ENCODE assay signal across 10 cellular contexts in genomic region chr16:89442990-89443726, GRCh38. TPM values are rescaled to one million over a fixed set of nuclear protein-coding genes. Genes with fewer than 3 reads are reported as not detected.
DNase-seq lines count a peak whose midpoint lies in the region; ATAC-seq, FAIRE-seq and TF ChIP-seq lines count a peak whose summit lies in the region.
"Had no signal": no experiment of that assay in that cellular context is flagged by ENCODE, and none has a peak within 500 bp of the region (broad histone marks: within the 10 kb centered on the region; RNA-seq: fewer than 3 reads in every experiment).

No MANE protein-coding gene starts in this region.

- no peak overlapping the region for H3K23ac ChIP-seq in IMR-90 (ENCODE audit: low read depth, low read length)

- peak overlapping the region; percentile 19 to 80 (median 65) for H3K4me3 Mint-ChIP-seq in CD8-positive, alpha-beta memory T cell
- H3K4me3 Mint-ChIP-seq: memory B cell had no signal

- H3K14ac ChIP-seq in IMR-90 (replicated peaks; ENCODE audit: low read depth, low read length), result no peak overlapping the region

- no peak overlapping the region for H2AK9ac ChIP-seq in IMR-90 (replicated peaks; ENCODE audit: low read depth, low read length, poor library complexity)

- no peaks in the 10 kb centered on the region for H3K27me3 ChIP-seq in CD8-positive, alpha-beta memory T cell (ENCODE audit: insufficient read depth, low read length, poor library complexity, severe bottlenecking)
- H3K27me3 ChIP-seq in IMR-90 (ENCODE audit: control insufficient read depth, insufficient read depth, low read length) (no peaks in the 10 kb centered on the region), K562 (ENCODE audit: control insufficient read depth in 2 of 2, insufficient read depth in 2 of 2, low read length in 2 of 2) (no peaks in the 10 kb centered on the region), thoracic aorta (replicated peaks; ENCODE audit: insufficient read depth) (no peaks in the 10 kb centered on the region)

- H3K4me3 ChIP-seq in CD8-positive, alpha-beta memory T cell (ENCODE audit: low read length), result no peak overlapping the region
- H3K4me3 ChIP-seq in IMR-90 (ENCODE audit: insufficient read depth, low read depth, low read length), result no peak overlapping the region
- H3K4me3 ChIP-seq in K562, result no peak overlapping the region
- peak overlapping the region; percentile 20 for H3K4me3 ChIP-seq in thoracic aorta

- H3K27me3 Mint-ChIP-seq in CD8-positive, alpha-beta memory T cell, result no peaks in the 10 kb centered on the region
- H3K27me3 Mint-ChIP-seq: memory B cell had no signal

- dilution Hi-C loops in IMR-90 (cut with HindIII; ENCODE audit: low sequenced_read_pairs, unreplicated experiment), result no loop called here

- H3K36me3 ChIP-seq in CD8-positive, alpha-beta memory T cell (ENCODE audit: insufficient read depth, low read length), result no peaks in the 10 kb centered on the region
- H3K36me3 ChIP-seq in IMR-90 (ENCODE audit: control insufficient read depth, insufficient read depth, low read length) (peaks cover 5% of the 10 kb centered on the region; the same call in 1 of the 2 replicates), K562 (ENCODE audit: control insufficient read depth, insufficient read depth, low read length) (peaks cover 21% of the 10 kb centered on the region; the same call in 2 of the 3 replicates), thoracic aorta (no peaks in the 10 kb centered on the region)

- H3K4me1 Mint-ChIP-seq in CD8-positive, alpha-beta memory T cell, result peaks cover 65 to 99% (median 89%) of the 10 kb centered on the region in 3 donors

- H3K4me2 ChIP-seq in IMR-90 (ENCODE audit: low read depth, low read length) (peak overlapping the region; percentile 22), K562 (ENCODE audit: insufficient read depth, low read length) (peak overlapping the region; percentile 57)

- TF ChIP-seq POLR2A in IMR-90 (IDR thresholded peaks at IDR 0.05; ENCODE audit: low read depth, low read length) (no peak), K562 (conservative IDR thresholded peaks at IDR 0.05) (no peak)

- 0 out of 2 replicates have a peak, but pooled peaks have one; percentile 19 for TF ChIP-seq CTCF in IMR-90 (conservative IDR thresholded peaks at IDR 0.05; ENCODE audit: low read depth, low read length)
- TF ChIP-seq CTCF in K562 (IDR thresholded peaks at IDR 0.05 in 2 of 3, conservative IDR thresholded peaks at IDR 0.05 in 1 of 3; ENCODE audit: insufficient read depth in 2 of 3, low read depth in 1 of 3, low read length in 3 of 3), result no peak; a peak in 1 of 6 replicates
- TF ChIP-seq CTCF in thoracic aorta (IDR thresholded peaks at IDR 0.05), result no peak

- H3K9me3 ChIP-seq in CD8-positive, alpha-beta memory T cell (ENCODE audit: low read length), result no peaks in the 10 kb centered on the region
- H3K9me3 ChIP-seq in IMR-90 (ENCODE audit: control insufficient read depth, insufficient read depth, low read length), result no peaks in the 10 kb centered on the region
- H3K9me3 ChIP-seq in K562 (replicated peaks; ENCODE audit: control insufficient read depth, insufficient read depth, low read depth, low read length), result no peaks in the 10 kb centered on the region
- no peaks in the 10 kb centered on the region for H3K9me3 ChIP-seq in thoracic aorta

- H4K91ac ChIP-seq in IMR-90 (ENCODE audit: insufficient read depth, low read depth, low read length), result no peak overlapping the region

- H3K79me1 ChIP-seq in IMR-90 (ENCODE audit: low read depth in 1 of 2, low read length in 2 of 2), result peaks cover 5 to 82% of the 10 kb centered on the region in 2 experiments; a peak in 3 of 4 replicates

- 31% methylated on average over 6 of the region's 13 CpGs; no CpG with 5 or more reads in 1 of the 2 experiments for WGBS in IMR-90 (ENCODE audit: extremely low coverage in 2 of 2, insufficient read length in 1 of 2), 2 experiments
- WGBS in K562 (ENCODE audit: insufficient coverage, low coverage, missing lambda C conversion rate), result 29% methylated on average over 13 of the region's 13 CpGs

- ATAC-seq in IMR-90 (ENCODE audit: low read depth) (peak; percentile 76), K562 (peak; percentile 55), left colon (peak; percentile 71), thoracic aorta (ENCODE audit: insufficient number of reproducible peaks, low FRiP score, low read depth) (peak; percentile 32), GM19463 (IDR thresholded peaks at IDR 0.05; ENCODE audit: unreplicated experiment) (no peak)

- peaks cover 99% of the 10 kb centered on the region for H3K79me2 ChIP-seq in K562 (ENCODE audit: control insufficient read depth, insufficient read depth, low read length)

- H4K20me1 ChIP-seq in IMR-90 (ENCODE audit: insufficient read depth, low read length) (peaks cover 100% of the 10 kb centered on the region), K562 (replicated peaks; ENCODE audit: control insufficient read depth, insufficient read depth, low read length) (peaks cover 84% of the 10 kb centered on the region)

- no peak for DNase-seq in CD8-positive, alpha-beta memory T cell
- DNase-seq in IMR-90 (peak; percentile 75), K562 (ENCODE audit: extremely low read depth in 1 of 4, low spot score in 3 of 4) (peak in 1 of 4 experiments; percentile 50), left colon (peak; percentile 78 to 79), thoracic aorta (ENCODE audit: low spot score) (no peak), GM19238 (ENCODE audit: insufficient read length, low spot score) (no peak), cortex of kidney (lab: John Stamatoyannopoulos, UW) (no peak)

- H4K5ac ChIP-seq in IMR-90 (ENCODE audit: low read depth, low read length), result no peak overlapping the region

- CTCF ChIA-PET in CD8-positive, alpha-beta memory T cell (lab: Charles Lee), result no interaction called here
- CTCF ChIA-PET in IMR-90 (lab: Yijun Ruan, JAX), result interaction anchor here (1.0 kb wide), 1 partner anchor 32 kb away, joined by 3 read pairs; no protein-coding TSS in a partner anchor
- CTCF ChIA-PET in K562 (lab: Yijun Ruan, JAX; ENCODE audit: low intra/inter-chr PET ratio), result no interaction called here

- no peak overlapping the region for H2BK15ac ChIP-seq in IMR-90 (ENCODE audit: low read depth, low read length)

- H3K4me1 ChIP-seq in CD8-positive, alpha-beta memory T cell (ENCODE audit: insufficient read depth, low read length), result peaks cover 95% of the 10 kb centered on the region
- H3K4me1 ChIP-seq in IMR-90 (ENCODE audit: control insufficient read depth, insufficient read depth, low read length), result peaks cover 53% of the 10 kb centered on the region
- peaks cover 47 to 54% of the 10 kb centered on the region in 2 experiments for H3K4me1 ChIP-seq in K562 (replicated peaks in 1 of 2; ENCODE audit: control insufficient read depth in 2 of 2, insufficient read depth in 2 of 2, low read length in 2 of 2)
- peaks cover 53 to 84% of the 10 kb centered on the region in 2 donors for H3K4me1 ChIP-seq in thoracic aorta (ENCODE audit: control insufficient read depth in 1 of 2, low read depth in 2 of 2)

- BruUV-seq in IMR-90 (replicated peaks; lab: Mats Ljungman, UMichigan) (no TSS peak), K562 (replicated peaks; lab: Mats Ljungman, UMichigan) (no TSS peak)

- intact Hi-C loops in IMR-90 (cut with micrococcal nuclease) (loop anchor here (2.0 kb wide), 1 partner anchor 46 kb away; no protein-coding TSS in a partner anchor), K562 (cut with micrococcal nuclease) (no loop called here), left colon (cut with DNase I, micrococcal nuclease) (no loop called here)

- no peak overlapping the region for H3K4ac ChIP-seq in IMR-90 (ENCODE audit: low read depth, low read length)

- H3K56ac ChIP-seq in IMR-90 (ENCODE audit: extremely low read depth, insufficient read depth, low read length), result no peak overlapping the region

- H2AFZ ChIP-seq in IMR-90 (replicated peaks; ENCODE audit: low read length, poor library complexity) (no peak overlapping the region), K562 (ENCODE audit: low read depth, low read length) (no peak overlapping the region)

- H4K8ac ChIP-seq in IMR-90 (ENCODE audit: low read depth in 2 of 2, low read length in 2 of 2), result no peak overlapping the region

- H3K9me1 ChIP-seq in IMR-90 (ENCODE audit: insufficient read depth, low read length) (peaks cover 78% of the 10 kb centered on the region), K562 (ENCODE audit: control insufficient read depth, insufficient read depth, low read length) (peaks cover 29% of the 10 kb centered on the region)

- POLR2A ChIA-PET in CD8-positive, alpha-beta memory T cell (lab: Charles Lee), result interaction anchor here (0.7 kb wide), 1 partner anchor 661 kb away, joined by 3 read pairs; no protein-coding TSS in a partner anchor
- POLR2A ChIA-PET in IMR-90 (lab: Charles Lee; ENCODE audit: unreplicated experiment), result no interaction called here
- POLR2A ChIA-PET in K562 (lab: Yijun Ruan, JAX), result no interaction called here

- H3K9ac ChIP-seq in IMR-90 (ENCODE audit: low read depth, low read length) (no peak overlapping the region), K562 (ENCODE audit: insufficient read depth in 1 of 2, low read depth in 2 of 2, low read length in 2 of 2) (peak overlapping the region in 1 of 2 experiments; percentile 8; a peak in 2 of 4 replicates)

- H3K36me3 Mint-ChIP-seq in CD8-positive, alpha-beta memory T cell, result peaks cover 0 to 14% (median 1%) of the 10 kb centered on the region in 3 donors

- no peaks in the 10 kb centered on the region for H3K9me3 Mint-ChIP-seq in CD8-positive, alpha-beta memory T cell
- H3K9me3 Mint-ChIP-seq: IgD-negative memory B cell, memory B cell had no signal

- TF ChIP-seq RAD21 in IMR-90 (IDR thresholded peaks at IDR 0.05; ENCODE audit: low read length), result no peak
- no peak for TF ChIP-seq RAD21 in K562 (CRISPR knock-in tag; conservative IDR thresholded peaks at IDR 0.05 in 1 of 2, IDR thresholded peaks at IDR 0.05 in 1 of 2)

- in situ Hi-C loops in IMR-90 (cut with MboI; ENCODE audit: low sequenced_read_pairs), result no loop called here
- in situ Hi-C loops in K562 (cut with MboI), result no loop called here

- no peak overlapping the region for H2BK20ac ChIP-seq in IMR-90 (ENCODE audit: low read depth, low read length)

- no peak overlapping the region for H2BK120ac ChIP-seq in IMR-90 (ENCODE audit: low read depth, low read length)

- H3K18ac ChIP-seq in IMR-90 (ENCODE audit: low read depth, low read length), result no peak overlapping the region

- peak; percentile 71 for FAIRE-seq in K562 (lab: Jason Lieb, UNC)

- H2AK5ac ChIP-seq in IMR-90 (ENCODE audit: low read depth, low read length), result peak overlapping the region; percentile 5; the same call in 1 of the 2 replicates

- peak overlapping the region; percentile 58 to 90 (median 85) for H3K27ac Mint-ChIP-seq in CD8-positive, alpha-beta memory T cell

- peak overlapping the region; percentile 82 for H2BK5ac ChIP-seq in IMR-90 (ENCODE audit: low read depth, low read length, poor library complexity, severe bottlenecking)

- H3K27ac ChIP-seq in CD8-positive, alpha-beta memory T cell (ENCODE audit: low read depth, low read length), result no peak overlapping the region
- peak overlapping the region; percentile 10; the same call in 1 of the 2 replicates for H3K27ac ChIP-seq in IMR-90 (ENCODE audit: insufficient read depth, low read length)
- peak overlapping the region; percentile 56; the same call in 2 of the 3 replicates for H3K27ac ChIP-seq in K562 (ENCODE audit: extremely low read depth, low read depth, low read length)
- H3K27ac ChIP-seq in thoracic aorta, result peak overlapping the region; percentile 68 to 78

- no peak for TF ChIP-seq EP300 in K562 (IDR thresholded peaks at IDR 0.05; ENCODE audit: low read length)

RNA-seq across cellular contexts. Expression of gene ANKRD11, which starts 47.2 kb away (rescaled TPM):
- 100 to 1,000 TPM; 130 to 150 TPM for total RNA-seq in CD8-positive, alpha-beta memory T cell
- 39.8 TPM for polyA plus RNA-seq in CD8-positive, alpha-beta memory T cell
- 28.1 and 46.8 TPM in 2 replicates for total RNA-seq in IMR-90 (2012; rRNA removed)
- polyA plus RNA-seq in IMR-90 (2012; rRNA removed), result 67.8 and 71.9 TPM in 2 replicates
- 50.6 and 79.2 TPM in 2 replicates for polyA plus RNA-seq in IMR-90 (2012; cell fraction: cytosol; rRNA removed)
- polyA plus RNA-seq in IMR-90 (2012; cell fraction: nucleus; rRNA removed; ENCODE audit: low replicate concordance), result 174 and 231 TPM in 2 replicates
- 521 and 557 TPM in 2 replicates for total RNA-seq in K562 (2011; cell fraction: chromatin; rRNA removed; ENCODE audit: low replicate concordance)
- total RNA-seq in K562 (2011; cell fraction: nucleolus; rRNA removed), result 219 and 271 TPM in 2 replicates
- 280 and 307 TPM in 2 replicates for total RNA-seq in K562 (2011; cell fraction: nucleoplasm; rRNA removed)
- total RNA-seq in K562 (2014; rRNA removed), result 49.2 and 58.7 TPM in 2 replicates
- 25.4 and 31.7 TPM in 2 replicates for total RNA-seq in K562 (2014; rRNA removed; fragmentation: Illumina TruSeq; extraction: Trizol)
- total RNA-seq in K562 (2015; rRNA removed; fragmentation: Illumina TruSeq; extraction: Trizol), result 26.9 and 27.6 TPM in 2 replicates
- total RNA-seq in K562 (2021), result 114 and 126 TPM in 2 replicates
- 24.1 and 24.5 TPM in 2 replicates for polyA plus RNA-seq in K562 (2011; rRNA removed)
- 24.1 and 43.3 TPM in 2 replicates for polyA plus RNA-seq in K562 (2011; cell fraction: cytosol; rRNA removed)
- polyA plus RNA-seq in K562 (2011; cell fraction: nucleus; rRNA removed), result 82.4 and 115 TPM in 2 replicates
- polyA plus RNA-seq in K562 (2012), result 58.0 and 101 TPM in 2 replicates
- polyA plus RNA-seq in K562 (2014; fragmentation: Illumina TruSeq; extraction: Trizol), result 41.9 and 66.8 TPM in 2 replicates
- polyA plus RNA-seq in K562 (2014; fragmentation: Nextera tagmentation; extraction: Ambion mirVana), result 1 to 10 TPM; 4.7 to 5.4 TPM
- 75.6 and 83.7 TPM in 2 replicates for polyA plus RNA-seq in K562 (2014; rRNA removed)
- 22.7 and 27.7 TPM in 2 replicates for polyA minus RNA-seq in K562 (2011; rRNA and poly(A)+ RNA removed)
- polyA minus RNA-seq in K562 (2011; cell fraction: cytosol; rRNA and poly(A)+ RNA removed), result 41.4 and 57.3 TPM in 2 replicates
- 37.2 and 51.5 TPM in 2 replicates for polyA minus RNA-seq in K562 (2011; cell fraction: nucleus; rRNA and poly(A)+ RNA removed)
- 100 to 1,000 TPM in 1 of 2 donors, 10 to 100 TPM in 1; 82.5 to 135 TPM for total RNA-seq in left colon
- total RNA-seq in thoracic aorta, result 100 to 1,000 TPM; 125 to 129 TPM

Comparison
In these comparisons a context has a peak if more than half of its experiments do, and no peak if none do; other contexts are left out.
1. DNase-seq: peak in IMR-90 (single experiment) and left colon (2 of 2); none in CD8-positive, alpha-beta memory T cell (0 of 5), thoracic aorta (single experiment), GM19238 (single experiment) and cortex of kidney (single experiment).